In genomic region chr1:102186541-102186940, GRCh38 we compare ENCODE assay signal across 29 cellular contexts.
"Had no signal": no experiment of that assay in that cellular context is flagged by ENCODE, and none has a peak within 500 bp of the region (broad histone marks: within the 10 kb centered on the region; RNA-seq: fewer than 3 reads in every experiment).

No MANE protein-coding gene starts in this region.

- DNase-seq: activated B cell treated with CpG ODN at 0.5 μM for 24 hours; activated CD4-positive, alpha-beta T cell treated with anti-CD3 and anti-CD28 coated beads for 48 hours; activated CD4-positive, alpha-beta T cell treated with anti-CD3 and anti-CD28 coated beads, Interleukin-2, amount 50 U/mL, for 1 hour; activated CD4-positive, alpha-beta T cell treated with anti-CD3 and anti-CD28 coated beads, Interleukin-2, amount 50 U/mL, for 48 hours; activated CD8-positive, alpha-beta memory T cell treated with anti-CD3 and anti-CD28 coated beads for 24 hours; activated CD8-positive, alpha-beta T cell treated with anti-CD3 and anti-CD28 coated beads for 36 hours; activated effector memory CD4-positive, alpha-beta T cell treated with anti-CD3 and anti-CD28 coated beads, Interleukin-2, amount 50 U/mL, for 16 hours; activated naive CD4-positive, alpha-beta T cell treated with anti-CD3 and anti-CD28 coated beads for 36 hours; activated naive CD8-positive, alpha-beta T cell treated with anti-CD3 and anti-CD28 coated beads for 36 hours; activated naive CD8-positive, alpha-beta T cell treated with anti-CD3 and anti-CD28 coated beads, Interleukin-2, amount 50 U/mL, for 24 hours; activated T-cell treated with anti-CD3 and anti-CD28 coated beads, Interleukin-2, amount 50 U/mL, for 4 hours; central memory CD4-positive, alpha-beta T cell; cerebellar nuclear complex; dorsolateral prefrontal cortex; effector memory CD4-positive, alpha-beta T cell; endodermal cell; foreskin keratinocyte; gastrocnemius medialis; heart right ventricle; T-helper 17 cell; T1000; WERI-Rb-1 had no signal

- H2AFZ ChIP-seq: hepatocyte had no signal

- H3K36me3 ChIP-seq: ascending aorta, breast epithelium, cardiac muscle cell, gastrocnemius medialis, heart right ventricle, WERI-Rb-1 had no signal

- H3K4me3 ChIP-seq: ascending aorta, breast epithelium, cardiac muscle cell, coronary artery, dorsolateral prefrontal cortex, gastrocnemius medialis, heart right ventricle, hepatocyte had no signal

- H3K9me3 ChIP-seq: ascending aorta, breast epithelium, gastrocnemius medialis, heart right ventricle had no signal

- H3K27ac ChIP-seq: ascending aorta, breast epithelium, cardiac muscle cell, coronary artery, dorsolateral prefrontal cortex, foreskin keratinocyte, gastrocnemius medialis, heart right ventricle, hepatocyte, WERI-Rb-1 had no signal

- ATAC-seq: activated CD4-positive, CD25-positive, alpha-beta regulatory T cell treated with anti-CD3 and anti-CD28 coated beads, Interleukin-2, amount 50 U/mL, for 24 hours; activated CD8-positive, alpha-beta T cell treated with anti-CD3 and anti-CD28 coated beads for 36 hours; activated naive CD8-positive, alpha-beta T cell treated with anti-CD3 and anti-CD28 coated beads, Interleukin-2, amount 50 U/mL, for 24 hours; activated T-cell treated with anti-CD3 and anti-CD28 coated beads, Interleukin-2, amount 50 U/mL, for 4 hours; esophagus mucosa; foreskin keratinocyte; gastrocnemius medialis; heart right ventricle; T-helper 17 cell had no signal

- H3K4me2 ChIP-seq: hepatocyte had no signal

- H3K27me3 ChIP-seq: ascending aorta, breast epithelium, cardiac muscle cell, dorsolateral prefrontal cortex, foreskin keratinocyte, gastrocnemius medialis, heart right ventricle, hepatocyte had no signal

- H3K4me1 ChIP-seq: ascending aorta, breast epithelium, foreskin keratinocyte, gastrocnemius medialis, heart right ventricle had no signal

- H3K79me2 ChIP-seq: hepatocyte had no signal
